In genomic region chr16:56832768-56833167, GRCh38 we compare ENCODE assay signal across 30 cellular contexts. TPM values are rescaled to one million over a fixed set of nuclear protein-coding genes. Genes with fewer than 3 reads are reported as not detected.
"Had no signal": no experiment of that assay in that cellular context is flagged by ENCODE, and none has a peak within 500 bp of the region (broad histone marks: within the 10 kb centered on the region; RNA-seq: fewer than 3 reads in every experiment).

No MANE protein-coding gene starts in this region.

- H2AFZ ChIP-seq: hepatocyte had no signal

- DNase-seq: activated CD4-positive, alpha-beta T cell treated with anti-CD3 and anti-CD28 coated beads, Interleukin-2, amount 10 ng/mL, durations not matched to agents 7 days and 5 days; activated CD8-positive, alpha-beta memory T cell treated with anti-CD3 and anti-CD28 coated beads, Interleukin-2, amount 50 U/mL, for 48 hours; activated naive CD4-positive, alpha-beta T cell treated with anti-CD3 and anti-CD28 coated beads, Interleukin-2, amount 10 ng/mL, durations not matched to agents 7 days and 5 days; adrenal gland; effector memory CD4-positive, alpha-beta T cell; glutamatergic neuron; immature natural killer cell; naive thymus-derived CD4-positive, alpha-beta T cell; stimulated activated CD4-positive, alpha-beta T cell treated with anti-CD3 and anti-CD28 coated beads, Interleukin-2, amount 100 ng/mL, for 48 hours; stomach; T1000 had no signal

- FAIRE-seq: colon, endothelial cell of umbilical vein, frontal cortex had no signal

- H3K4me3 Mint-ChIP-seq: activated CD4-positive, alpha-beta T cell treated with anti-CD3 and anti-CD28 coated beads, Interleukin-2, amount 10 ng/mL, durations not matched to agents 7 days and 5 days; activated naive CD4-positive, alpha-beta T cell treated with anti-CD3 and anti-CD28 coated beads, Interleukin-2, amount 10 ng/mL, durations not matched to agents 7 days and 5 days; central memory CD8-positive, alpha-beta T cell; immature natural killer cell; naive thymus-derived CD4-positive, alpha-beta T cell; neural crest cell; T-helper 1 cell treated with Interleukin-12 subunit alpha and Interleukin-12 subunit beta and Interleukin-4 antibody, amounts not matched to agents 30 μg/mL and 1 μg/mL, for 36 hours; WTC11 had no signal

- ATAC-seq: left lobe of liver; naive thymus-derived CD4-positive, alpha-beta T cell; WTC11 had no signal

- H3K9me3 Mint-ChIP-seq: activated CD4-positive, alpha-beta T cell treated with anti-CD3 and anti-CD28 coated beads, Interleukin-2, amount 10 ng/mL, durations not matched to agents 7 days and 5 days; activated naive CD4-positive, alpha-beta T cell treated with anti-CD3 and anti-CD28 coated beads, Interleukin-2, amount 10 ng/mL, durations not matched to agents 7 days and 5 days; central memory CD8-positive, alpha-beta T cell; immature natural killer cell; naive thymus-derived CD4-positive, alpha-beta T cell; neural crest cell; T-helper 1 cell treated with Interleukin-12 subunit alpha and Interleukin-12 subunit beta and Interleukin-4 antibody, amounts not matched to agents 30 μg/mL and 1 μg/mL, for 36 hours; WTC11 had no signal

- H3K4me1 Mint-ChIP-seq: activated naive CD4-positive, alpha-beta T cell treated with anti-CD3 and anti-CD28 coated beads, Interleukin-2, amount 10 ng/mL, durations not matched to agents 7 days and 5 days; central memory CD8-positive, alpha-beta T cell; WTC11 had no signal

- H3K27ac ChIP-seq: adrenal gland, breast epithelium, esophagus muscularis mucosa, hepatocyte, SJSA1, stomach, suprapubic skin, tibial nerve had no signal

- H3K36me3 ChIP-seq: breast epithelium had no signal

- H3K27me3 ChIP-seq: adrenal gland, breast epithelium, esophagus muscularis mucosa, hepatocyte, SJSA1, stomach, suprapubic skin, tibial nerve had no signal

- H3K27ac Mint-ChIP-seq: activated naive CD4-positive, alpha-beta T cell treated with anti-CD3 and anti-CD28 coated beads, Interleukin-2, amount 10 ng/mL, durations not matched to agents 7 days and 5 days; naive thymus-derived CD4-positive, alpha-beta T cell; T-helper 1 cell treated with Interleukin-12 subunit alpha and Interleukin-12 subunit beta and Interleukin-4 antibody, amounts not matched to agents 30 μg/mL and 1 μg/mL, for 36 hours had no signal

- H3K9me3 ChIP-seq: adrenal gland, breast epithelium, esophagus muscularis mucosa, SJSA1, stomach, suprapubic skin, tibial nerve had no signal

- H3K4me3 ChIP-seq: adrenal gland, breast epithelium, esophagus muscularis mucosa, hepatocyte, lung, SJSA1, stomach, suprapubic skin, tibial nerve had no signal

- H3K79me2 ChIP-seq: hepatocyte had no signal

- H3K4me1 ChIP-seq: adrenal gland, breast epithelium, esophagus muscularis mucosa, SJSA1, stomach, suprapubic skin, tibial nerve had no signal

- H3K27me3 Mint-ChIP-seq: activated CD4-positive, alpha-beta T cell treated with anti-CD3 and anti-CD28 coated beads, Interleukin-2, amount 10 ng/mL, durations not matched to agents 7 days and 5 days; activated naive CD4-positive, alpha-beta T cell treated with anti-CD3 and anti-CD28 coated beads, Interleukin-2, amount 10 ng/mL, durations not matched to agents 7 days and 5 days; central memory CD8-positive, alpha-beta T cell; naive thymus-derived CD4-positive, alpha-beta T cell had no signal

- H3K4me2 ChIP-seq: hepatocyte had no signal

RNA-seq across cellular contexts. Expression of gene SLC12A3, which starts 32.2 kb away (rescaled TPM):
- total RNA-seq: activated CD4-positive, alpha-beta T cell treated with anti-CD3 and anti-CD28 coated beads, Interleukin-2, amount 10 ng/mL, durations not matched to agents 7 days and 5 days; activated CD8-positive, alpha-beta memory T cell treated with anti-CD3 and anti-CD28 coated beads for 36 hours; adrenal gland; breast epithelium; dermis microvascular lymphatic vessel endothelial cell; endothelial cell of umbilical vein; esophagus muscularis mucosa; frontal cortex; hepatocyte; left lobe of liver; lung; neural crest cell; omental fat pad; posterior vena cava; SJSA1; stomach; tibial nerve; WTC11 had no signal
- polyA plus RNA-seq: endothelial cell of umbilical vein; hepatocyte; naive thymus-derived CD4-positive, alpha-beta T cell had no signal
